In the genomic region with DNA sequence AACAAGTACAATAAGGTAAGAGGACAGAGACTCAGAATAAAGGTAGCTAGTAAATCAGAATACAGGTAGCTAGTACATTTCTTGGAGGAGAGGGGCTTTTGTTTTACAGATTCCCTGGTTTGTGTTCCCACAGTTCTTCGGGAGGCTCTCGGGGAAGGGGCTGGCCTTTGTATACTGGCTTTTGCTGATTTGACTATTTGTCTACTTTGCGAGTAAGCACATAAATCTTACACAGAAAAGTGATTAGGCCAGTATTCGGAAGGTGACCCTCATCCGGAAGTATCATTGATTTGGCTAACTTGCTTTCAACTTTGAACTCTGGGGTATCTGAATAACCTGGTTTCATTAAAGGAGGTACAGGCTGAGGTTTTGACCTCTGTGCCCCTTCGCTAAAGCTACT, we compare ENCODE assay signal across 1 cellular context.
TF ChIP-seq lines count a peak whose summit lies in the region.

No MANE protein-coding gene starts in this region.

TF ChIP-seq in SK-N-SH, 30 proteins besides CTCF, POLR2A, EP300 and RAD21 (continued from another document):
- no peak for TF ChIP-seq NFIC (IDR thresholded peaks at IDR 0.05; ENCODE audit: borderline replicate concordance)
- TF ChIP-seq TEAD4 (IDR thresholded peaks at IDR 0.05; ENCODE audit: borderline replicate concordance, insufficient read depth), result no peak
- no peak for TF ChIP-seq EZH2phosphoT487 (IDR thresholded peaks at IDR 0.05; ENCODE audit: borderline replicate concordance, low read depth)
- TF ChIP-seq RCOR1 (IDR thresholded peaks at IDR 0.05; ENCODE audit: low read length), result no peak
- TF ChIP-seq RFX5 (IDR thresholded peaks at IDR 0.05; ENCODE audit: low read length), result no peak
- no peak for TF ChIP-seq FOXM1 (IDR thresholded peaks at IDR 0.05; ENCODE audit: low read depth)
TF ChIP-seq in SK-N-SH: peak in this region for 0.
